ENCODE assay signal across 8 cellular contexts in the genomic region with DNA sequence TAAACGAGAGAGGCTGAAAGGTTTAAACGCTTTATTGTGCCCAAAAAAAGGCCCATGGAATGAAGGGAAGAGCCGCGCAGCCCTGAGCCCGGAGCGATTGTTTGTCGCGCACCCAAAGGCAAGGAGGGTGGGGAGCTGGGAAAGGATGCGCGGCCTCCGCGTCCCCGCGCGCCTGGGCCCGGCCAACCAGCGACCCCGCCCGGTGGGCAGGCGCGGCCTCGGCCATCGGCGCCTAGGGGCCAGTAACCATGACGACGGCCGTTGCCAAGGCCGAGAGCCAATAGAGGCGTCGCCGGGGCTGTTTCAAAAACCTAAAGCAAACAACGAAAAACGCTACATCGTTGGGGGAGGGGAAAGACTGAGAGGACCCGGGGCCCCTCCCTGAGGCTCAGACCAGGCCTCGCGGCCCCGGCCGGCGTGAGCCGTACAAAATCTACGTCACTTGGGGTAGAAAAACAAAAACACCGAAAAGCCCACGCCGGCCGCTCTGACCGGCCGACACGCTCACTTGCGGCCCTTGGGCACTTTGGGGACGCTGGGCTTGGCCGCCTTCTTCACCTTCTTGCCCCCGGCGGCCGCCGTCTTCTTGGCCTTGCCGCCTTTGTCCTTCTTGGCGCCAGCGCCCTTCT. TPM values are rescaled to one million over a fixed set of nuclear protein-coding genes. Genes with fewer than 3 reads are reported as not detected.
DNase-seq lines count a peak whose midpoint lies in the region; ATAC-seq and TF ChIP-seq lines count a peak whose summit lies in the region.

No MANE protein-coding gene starts in this region.

- peak overlapping the region; percentile 95 for H3K9ac ChIP-seq in mammary epithelial cell (ENCODE audit: insufficient read depth, low read length)

- intact Hi-C loops in mammary epithelial cell (cut with micrococcal nuclease) = loop anchor here (2.0 kb wide), 1 partner anchor 66 kb away; the partner anchor contains the start of gene COPG1

- peak; percentile 89 for DNase-seq in COLO668 (lab: John Stamatoyannopoulos, UW; ENCODE audit: unreplicated experiment)
- DNase-seq in H4 (ENCODE audit: low spot score) = peak; percentile 91
- DNase-seq in NCI-H1930 (lab: John Stamatoyannopoulos, UW) = peak; percentile 90 to 93
- DNase-seq in T1000 (lab: John Stamatoyannopoulos, UW) = peak; percentile 81
- DNase-seq in mammary epithelial cell = peak; percentile 76
- peak; percentile 96 for DNase-seq in retina

- peak overlapping the region; percentile 84 for H3K27ac ChIP-seq in mammary epithelial cell (ENCODE audit: insufficient read depth, low read depth, low read length)

- H3K27me3 ChIP-seq in mammary epithelial cell (ENCODE audit: insufficient read depth, low read length) = no peaks in the 10 kb centered on the region

- no TSS peak for BruUV-seq in mammary epithelial cell (replicated peaks; lab: Mats Ljungman, UMichigan)

- no peak for TF ChIP-seq CTCF in mammary epithelial cell (conservative IDR thresholded peaks at IDR 0.05 in 1 of 2, IDR thresholded peaks at IDR 0.05 in 1 of 2; ENCODE audit: extremely low read depth in 1 of 2, insufficient read depth in 1 of 2, low read depth in 1 of 2, low read length in 2 of 2)

- ATAC-seq in GM21515 (IDR thresholded peaks at IDR 0.05; ENCODE audit: unreplicated experiment) = no peak

- no peaks in the 10 kb centered on the region for H3K36me3 ChIP-seq in mammary epithelial cell (ENCODE audit: insufficient read depth, low read length)

- H3K9me3 ChIP-seq in mammary epithelial cell (replicated peaks; ENCODE audit: insufficient read depth, low read length) = no peaks in the 10 kb centered on the region

- H3K79me2 ChIP-seq in mammary epithelial cell (ENCODE audit: insufficient read depth, low read length) = peaks cover 8% of the 10 kb centered on the region

- H3K4me3 ChIP-seq in mammary epithelial cell (replicated peaks in 1 of 3; ENCODE audit: insufficient read depth in 1 of 3, low read depth in 2 of 3, low read length in 3 of 3) = peak overlapping the region; percentile 68 to 94 (median 89)
- peak overlapping the region; percentile 98 for H3K4me3 ChIP-seq in iPS-11a (ENCODE audit: low read depth, low read length)

- CTCF ChIA-PET in mammary epithelial cell (lab: Charles Lee; ENCODE audit: low non-redundant PET) = interaction anchor here (0.5 kb wide), 1 partner anchor 195 kb away, joined by 3 read pairs; no protein-coding TSS in a partner anchor

- in situ Hi-C loops in mammary epithelial cell (cut with MboI; ENCODE audit: low sequenced_read_pairs in 2 of 2) = no loop called here

- peak overlapping the region; percentile 97 for H3K4me2 ChIP-seq in mammary epithelial cell (ENCODE audit: insufficient read depth, low read depth, low read length)

- dilution Hi-C loops in mammary epithelial cell (cut with HindIII; ENCODE audit: low sequenced_read_pairs) = loop anchor here (5.0 kb wide), 3 partner anchors 38 to 72 kb away; partner anchors contain the start of gene HMCES

- peaks cover 35% of the 10 kb centered on the region for H3K4me1 ChIP-seq in mammary epithelial cell (ENCODE audit: insufficient read depth, low read length)

- peak overlapping the region; percentile 42 for H2AFZ ChIP-seq in mammary epithelial cell (ENCODE audit: low read depth, low read length)

- 4% methylated on average over 29 of the region's 59 CpGs for WGBS in mammary epithelial cell (ENCODE audit: low coverage, missing lambda C conversion rate)

- no peaks in the 10 kb centered on the region for H4K20me1 ChIP-seq in mammary epithelial cell (ENCODE audit: insufficient read depth, low read length)

RNA-seq across cellular contexts. Expression of gene HMCES, which starts 36.2 kb away (rescaled TPM):
- total RNA-seq in H4 (2014; rRNA removed; shearing (Covaris generic)) = 39.3 and 58.0 TPM in 2 replicates
- total RNA-seq in mammary epithelial cell = 10 to 100 TPM; 36.2 to 77.8 TPM
- 57.1 TPM for polyA plus RNA-seq in mammary epithelial cell
- 67.3 TPM for polyA minus RNA-seq in mammary epithelial cell
